Comparison of ENCODE assay signal across 25 cellular contexts in the genomic region with DNA sequence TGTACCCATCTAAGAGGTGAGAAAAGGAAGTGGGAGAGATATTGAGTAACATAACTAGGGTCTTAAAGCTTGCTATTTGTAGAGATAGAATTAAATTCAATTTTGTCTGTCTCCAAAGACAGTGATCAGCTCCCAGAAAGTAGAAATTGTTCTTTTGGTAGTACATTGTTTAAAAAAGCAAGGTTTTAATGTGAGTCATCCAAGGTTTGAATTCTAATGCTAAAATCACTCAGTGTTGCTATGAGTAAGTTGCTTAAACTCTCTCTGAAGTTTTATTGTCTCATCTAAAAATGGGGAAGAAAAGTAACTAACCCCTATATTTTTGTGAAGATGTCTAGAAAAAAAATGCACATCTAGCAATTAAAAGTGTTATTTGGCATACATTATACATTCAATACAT.
A peak's percentile ranks its signal among the peaks of the same experiment; 100 is the strongest.
DNase-seq lines count a peak whose midpoint lies in the region; ATAC-seq, FAIRE-seq and TF ChIP-seq lines count a peak whose summit lies in the region.
"Had no signal": no experiment of that assay in that cellular context is flagged by ENCODE, and none has a peak within 500 bp of the region (broad histone marks: within the 10 kb centered on the region; RNA-seq: fewer than 3 reads in every experiment).

No MANE protein-coding gene starts in this region.

- H3K4me2 ChIP-seq in A549, result no peak overlapping the region
- H3K4me2 ChIP-seq: BLaER1 treated with 17β-estradiol and CSF1 and Interleukin-3, amounts not matched to agents 10 nM and 100 nM had no signal

- H3K27me3 ChIP-seq in HUES64 (ENCODE audit: insufficient read depth, low read length), result no peaks in the 10 kb centered on the region
- H3K27me3 ChIP-seq: BLaER1 treated with 17β-estradiol and CSF1 and Interleukin-3, amounts not matched to agents 10 nM and 100 nM; MG63; neutrophil; tibial nerve had no signal

- H3K4me3 ChIP-seq in A549, result no peak overlapping the region
- H3K4me3 ChIP-seq in HUES64 (ENCODE audit: low read length), result no peak overlapping the region
- no peak overlapping the region for H3K4me3 ChIP-seq in astrocyte of the spinal cord (ENCODE audit: low read depth, low read length)
- H3K4me3 ChIP-seq: BLaER1 treated with 17β-estradiol and CSF1 and Interleukin-3, amounts not matched to agents 10 nM and 100 nM; MG63; psoas muscle; tibial nerve had no signal

- ATAC-seq in A549 (no peak), HG02938 (IDR thresholded peaks at IDR 0.05; ENCODE audit: unreplicated experiment) (no peak)
- ATAC-seq: psoas muscle had no signal

- no peak for FAIRE-seq in A549 (lab: Jason Lieb, UNC)
- FAIRE-seq: kidney had no signal

- H3K4me1 ChIP-seq in A549 (no peaks in the 10 kb centered on the region), HUES64 (ENCODE audit: insufficient read depth, low read length) (peaks cover 30% of the 10 kb centered on the region; the same call in 1 of the 2 replicates)
- H3K4me1 ChIP-seq: psoas muscle, tibial nerve had no signal

- in situ Hi-C loops in astrocyte of the spinal cord (cut with HindIII; ENCODE audit: low sequenced_read_pairs), result no loop called here

- CTCF ChIA-PET in A549 (lab: Yijun Ruan, JAX), result no interaction called here

- no peak for TF ChIP-seq POLR2A in A549 (IDR thresholded peaks at IDR 0.05; ENCODE audit: low read length)

- H3K27ac ChIP-seq in A549 (no peak overlapping the region), HUES64 (ENCODE audit: low read depth, low read length) (peak overlapping the region; percentile 2; the same call in 1 of the 2 replicates)
- H3K27ac ChIP-seq: BLaER1 treated with 17β-estradiol and CSF1 and Interleukin-3, amounts not matched to agents 10 nM and 100 nM; HL-60; neutrophil; psoas muscle; tibial nerve had no signal

- no peak overlapping the region for H3K9ac ChIP-seq in HUES64 (ENCODE audit: low read depth, low read length)
- H3K9ac ChIP-seq: BLaER1 treated with 17β-estradiol and CSF1 and Interleukin-3, amounts not matched to agents 10 nM and 100 nM had no signal

- POLR2A ChIA-PET in A549 (lab: Yijun Ruan, JAX), result no interaction called here

- H3K9me3 ChIP-seq in A549 (no peaks in the 10 kb centered on the region), HUES64 (ENCODE audit: insufficient read depth, low read depth, low read length) (no peaks in the 10 kb centered on the region)
- H3K9me3 ChIP-seq: BLaER1 treated with 17β-estradiol and CSF1 and Interleukin-3, amounts not matched to agents 10 nM and 100 nM; MG63; neutrophil; psoas muscle; tibial nerve had no signal

- no peak for TF ChIP-seq CTCF in A549 (IDR thresholded peaks at IDR 0.05)
- TF ChIP-seq CTCF in astrocyte of the spinal cord (IDR thresholded peaks at IDR 0.05; ENCODE audit: low read depth, low read length), result no peak

- no peak for TF ChIP-seq EP300 in A549 (IDR thresholded peaks at IDR 0.05)

- no peaks in the 10 kb centered on the region for H3K36me3 ChIP-seq in HUES64 (ENCODE audit: insufficient read depth, low read length)
- H3K36me3 ChIP-seq: BLaER1 treated with 17β-estradiol and CSF1 and Interleukin-3, amounts not matched to agents 10 nM and 100 nM; MG63; neutrophil; tibial nerve had no signal

- TF ChIP-seq RAD21 in A549 (conservative IDR thresholded peaks at IDR 0.05 in 1 of 2, IDR thresholded peaks at IDR 0.05 in 1 of 2), result no peak

- DNase-seq in A549 (ENCODE audit: low read depth in 1 of 2, low spot score in 1 of 2) (no peak), astrocyte of the spinal cord (ENCODE audit: low read depth, low spot score) (peak; percentile 57), kidney glomerular epithelial cell (lab: John Stamatoyannopoulos, UW) (peak; percentile 12), COR-L47 (lab: John Stamatoyannopoulos, UW) (no peak), NCI-H128 (lab: John Stamatoyannopoulos, UW; ENCODE audit: unreplicated experiment) (no peak)
- no peak for DNase-seq in activated CD4-positive, alpha-beta T cell treated with anti-CD3 and anti-CD28 coated beads for 48 hours
- DNase-seq: 8988T; activated CD4-positive, alpha-beta T cell treated with anti-CD3 and anti-CD28 coated beads, Interleukin-2, amount 50 U/mL, for 48 hours; activated naive CD4-positive, alpha-beta T cell; Calu3; effector CD4-positive, alpha-beta T cell; H7; kidney; MG63; NCI-H1436 treated with DMSO at 0.1 percent for 48 hours; NCI-H524 treated with DMSO at 0.1 percent for 48 hours; psoas muscle; stimulated activated CD4-positive, alpha-beta T cell treated with anti-CD3 and anti-CD28 coated beads, Interleukin-2, amount 100 ng/mL, for 48 hours; stimulated activated naive CD4-positive, alpha-beta T cell had no signal

TF ChIP-seq in A549, 52 proteins besides CTCF, POLR2A, EP300 and RAD21:
- no peak for TF ChIP-seq ZNF302 (CRISPR knock-in tag; IDR thresholded peaks at IDR 0.05)
- TF ChIP-seq RCOR1 (IDR thresholded peaks at IDR 0.05; ENCODE audit: low read depth, low read length), result no peak
- TF ChIP-seq, protein P1, sequence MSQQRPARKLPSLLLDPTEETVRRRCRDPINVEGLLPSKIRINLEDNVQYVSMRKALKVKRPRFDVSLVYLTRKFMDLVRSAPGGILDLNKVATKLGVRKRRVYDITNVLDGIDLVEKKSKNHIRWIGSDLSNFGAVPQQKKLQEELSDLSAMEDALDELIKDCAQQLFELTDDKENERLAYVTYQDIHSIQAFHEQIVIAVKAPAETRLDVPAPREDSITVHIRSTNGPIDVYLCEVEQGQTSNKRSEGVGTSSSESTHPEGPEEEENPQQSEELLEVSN (IDR thresholded peaks at IDR 0.05; ENCODE audit: borderline replicate concordance, low read depth), result no peak
- TF ChIP-seq, protein P2, sequence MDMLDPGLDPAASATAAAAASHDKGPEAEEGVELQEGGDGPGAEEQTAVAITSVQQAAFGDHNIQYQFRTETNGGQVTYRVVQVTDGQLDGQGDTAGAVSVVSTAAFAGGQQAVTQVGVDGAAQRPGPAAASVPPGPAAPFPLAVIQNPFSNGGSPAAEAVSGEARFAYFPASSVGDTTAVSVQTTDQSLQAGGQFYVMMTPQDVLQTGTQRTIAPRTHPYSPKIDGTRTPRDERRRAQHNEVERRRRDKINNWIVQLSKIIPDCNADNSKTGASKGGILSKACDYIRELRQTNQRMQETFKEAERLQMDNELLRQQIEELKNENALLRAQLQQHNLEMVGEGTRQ (IDR thresholded peaks at IDR 0.05), result no peak
- peak; percentile 24 for TF ChIP-seq MAFK (IDR thresholded peaks at IDR 0.05; ENCODE audit: partially characterized antibody)

Comparison
In these comparisons a context has a peak if more than half of its experiments do, and no peak if none do; other contexts are left out.
1. DNase-seq: peak in astrocyte of the spinal cord (single experiment) and kidney glomerular epithelial cell (single experiment); none in A549 (0 of 2), COR-L47 (single experiment), activated CD4-positive, alpha-beta T cell treated with anti-CD3 and anti-CD28 coated beads for 48 hours (single experiment) and NCI-H128 (single experiment).